In the genomic region with DNA sequence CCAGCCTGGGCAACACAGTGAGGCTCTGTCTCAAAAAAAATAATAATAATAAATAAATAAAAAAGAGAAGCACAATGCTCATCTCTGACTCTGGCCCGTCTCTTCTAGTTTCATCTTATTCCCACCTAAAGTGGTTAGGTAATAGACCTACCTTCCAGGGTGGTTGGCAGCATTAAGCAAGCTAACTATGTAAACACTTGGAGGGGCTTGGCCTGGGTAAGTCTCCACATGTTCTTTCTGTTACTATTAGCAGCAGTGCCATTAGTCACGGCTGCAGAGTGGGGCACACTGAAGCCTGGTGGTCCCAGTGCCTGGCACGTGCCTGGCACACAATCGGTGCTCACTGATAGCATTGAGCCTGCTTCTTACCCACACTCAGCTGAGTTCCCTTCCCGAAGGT, we compare ENCODE assay signal across 9 cellular contexts. TPM values are rescaled to one million over a fixed set of nuclear protein-coding genes. Genes with fewer than 3 reads are reported as not detected.
DNase-seq lines count a peak whose midpoint lies in the region; ATAC-seq lines count a peak whose summit lies in the region.
"Not testable (repeated sequence)": the region's sequence is repeated elsewhere in the genome, so short reads cannot be mapped to it uniquely, and the experiment has no call there.
"Had no signal": no experiment of that assay in that cellular context is flagged by ENCODE, and none has a peak within 500 bp of the region (broad histone marks: within the 10 kb centered on the region; RNA-seq: fewer than 3 reads in every experiment).

No MANE protein-coding gene starts in this region.

- ATAC-seq in activated CD8-positive, alpha-beta T cell treated with anti-CD3 and anti-CD28 coated beads, Interleukin-2, amount 10 ng/mL, durations not matched to agents 7 days and 5 days; activated T-cell treated with anti-CD3 and anti-CD28 coated beads, Interleukin-2, amount 50 U/mL, for 72 hours (replicated peaks in 1 of 2); activated naive CD8-positive, alpha-beta T cell treated with anti-CD3 and anti-CD28 coated beads, Interleukin-2, amount 10 ng/mL, durations not matched to agents 7 days and 5 days (ENCODE audit: low read depth); effector memory CD8-positive, alpha-beta T cell (replicated peaks); naive thymus-derived CD8-positive, alpha-beta T cell; stimulated activated naive CD8-positive, alpha-beta T cell treated with anti-CD3 and anti-CD28 coated beads, Interleukin-15, amount 100 ng/mL, for 72 hours: not testable (repeated sequence)

- CTCF ChIA-PET in CD8-positive, alpha-beta memory T cell (lab: Charles Lee): not testable (repeated sequence)
- CTCF ChIA-PET in activated CD8-positive, alpha-beta T cell treated with anti-CD3 and anti-CD28 coated beads, Interleukin-2, amount 10 ng/mL, durations not matched to agents 7 days and 5 days (lab: Charles Lee): interaction anchor here (0.6 to 1.7 kb wide), 2 partner anchors 25 to 34 kb away, joined by 3 to 4 read pairs; no protein-coding TSS in a partner anchor

- H3K9me3 Mint-ChIP-seq in CD8-positive, alpha-beta memory T cell; activated CD8-positive, alpha-beta T cell treated with anti-CD3 and anti-CD28 coated beads, Interleukin-2, amount 10 ng/mL, durations not matched to agents 7 days and 5 days (ENCODE audit: insufficient read depth); activated T-cell treated with anti-CD3 and anti-CD28 coated beads, Interleukin-2, amount 50 U/mL, for 72 hours; activated naive CD8-positive, alpha-beta T cell treated with anti-CD3 and anti-CD28 coated beads, Interleukin-2, amount 10 ng/mL, durations not matched to agents 7 days and 5 days; effector memory CD8-positive, alpha-beta T cell; naive thymus-derived CD8-positive, alpha-beta T cell; stimulated activated naive CD8-positive, alpha-beta T cell treated with anti-CD3 and anti-CD28 coated beads, Interleukin-15, amount 100 ng/mL, for 72 hours: not testable (repeated sequence)

- not testable (repeated sequence) for H3K4me3 ChIP-seq in CD8-positive, alpha-beta memory T cell (ENCODE audit: low read length)

- not testable (repeated sequence) for H3K36me3 ChIP-seq in CD8-positive, alpha-beta memory T cell (ENCODE audit: insufficient read depth, low read length)

- not testable (repeated sequence) for H3K4me1 ChIP-seq in CD8-positive, alpha-beta memory T cell (ENCODE audit: insufficient read depth, low read length)

- not testable (repeated sequence) for DNase-seq in CD8-positive, alpha-beta memory T cell; activated CD8-positive, alpha-beta T cell treated with anti-CD3 and anti-CD28 coated beads, Interleukin-2, amount 10 ng/mL, durations not matched to agents 7 days and 5 days; activated T-cell treated with anti-CD3 and anti-CD28 coated beads, Interleukin-2, amount 50 U/mL, for 72 hours; activated naive CD8-positive, alpha-beta T cell treated with anti-CD3 and anti-CD28 coated beads, Interleukin-2, amount 10 ng/mL, durations not matched to agents 7 days and 5 days; effector memory CD8-positive, alpha-beta T cell; naive thymus-derived CD8-positive, alpha-beta T cell; stimulated activated naive CD8-positive, alpha-beta T cell treated with anti-CD3 and anti-CD28 coated beads, Interleukin-15, amount 100 ng/mL, for 72 hours

- peaks cover 21 to 58% (median 31%) of the 10 kb centered on the region in 3 donors for H3K4me1 Mint-ChIP-seq in CD8-positive, alpha-beta memory T cell
- peaks cover 49% of the 10 kb centered on the region for H3K4me1 Mint-ChIP-seq in activated CD8-positive, alpha-beta T cell treated with anti-CD3 and anti-CD28 coated beads, Interleukin-2, amount 10 ng/mL, durations not matched to agents 7 days and 5 days (ENCODE audit: low read depth)
- not testable (repeated sequence) for H3K4me1 Mint-ChIP-seq in activated T-cell treated with anti-CD3 and anti-CD28 coated beads, Interleukin-2, amount 50 U/mL, for 72 hours (ENCODE audit: low read depth)
- peaks cover 28% of the 10 kb centered on the region for H3K4me1 Mint-ChIP-seq in activated naive CD8-positive, alpha-beta T cell treated with anti-CD3 and anti-CD28 coated beads, Interleukin-2, amount 10 ng/mL, durations not matched to agents 7 days and 5 days
- peaks cover 14 to 30% of the 10 kb centered on the region in 2 donors for H3K4me1 Mint-ChIP-seq in effector memory CD8-positive, alpha-beta T cell (ENCODE audit: low read depth in 2 of 2)
- H3K4me1 Mint-ChIP-seq in naive thymus-derived CD8-positive, alpha-beta T cell: peaks cover 11 to 47% (median 31%) of the 10 kb centered on the region in 4 donors
- H3K4me1 Mint-ChIP-seq in stimulated activated naive CD8-positive, alpha-beta T cell treated with anti-CD3 and anti-CD28 coated beads, Interleukin-15, amount 100 ng/mL, for 72 hours: peaks cover 58% of the 10 kb centered on the region

- not testable (repeated sequence) for H3K27ac ChIP-seq in CD8-positive, alpha-beta memory T cell (ENCODE audit: low read depth, low read length)

- POLR2A ChIA-PET in CD8-positive, alpha-beta memory T cell (lab: Charles Lee): not testable (repeated sequence)
- POLR2A ChIA-PET in activated CD8-positive, alpha-beta T cell treated with anti-CD3 and anti-CD28 coated beads, Interleukin-2, amount 10 ng/mL, durations not matched to agents 7 days and 5 days (lab: Charles Lee): interaction anchor here (0.9 to 1.5 kb wide), 2 partner anchors 32 to 48 kb away, joined by 3 to 5 read pairs; no protein-coding TSS in a partner anchor
- POLR2A ChIA-PET in activated naive CD8-positive, alpha-beta T cell treated with anti-CD3 and anti-CD28 coated beads, Interleukin-2, amount 10 ng/mL, durations not matched to agents 7 days and 5 days (lab: Charles Lee): interaction anchor here (1.0 to 1.6 kb wide), 2 partner anchors 32 to 67 kb away, joined by 3 to 4 read pairs; a partner anchor contains a TSS
- POLR2A ChIA-PET in naive thymus-derived CD8-positive, alpha-beta T cell (lab: Charles Lee): interaction anchor here (0.7 to 8.5 kb wide), 6 partner anchors 31 to 70 kb away, joined by 3 to 98 read pairs (median 4); no protein-coding TSS in a partner anchor

- peak overlapping the region in 7 of 8 donors; percentile 66 to 85 (median 77) for H3K27ac Mint-ChIP-seq in CD8-positive, alpha-beta memory T cell
- peak overlapping the region; percentile 82 for H3K27ac Mint-ChIP-seq in activated CD8-positive, alpha-beta T cell treated with anti-CD3 and anti-CD28 coated beads, Interleukin-2, amount 10 ng/mL, durations not matched to agents 7 days and 5 days
- not testable (repeated sequence) for H3K27ac Mint-ChIP-seq in activated T-cell treated with anti-CD3 and anti-CD28 coated beads, Interleukin-2, amount 50 U/mL, for 72 hours; effector memory CD8-positive, alpha-beta T cell
- H3K27ac Mint-ChIP-seq in activated naive CD8-positive, alpha-beta T cell treated with anti-CD3 and anti-CD28 coated beads, Interleukin-2, amount 10 ng/mL, durations not matched to agents 7 days and 5 days: peak overlapping the region; percentile 80
- peak overlapping the region; percentile 83 to 95 (median 91) for H3K27ac Mint-ChIP-seq in naive thymus-derived CD8-positive, alpha-beta T cell
- H3K27ac Mint-ChIP-seq in stimulated activated naive CD8-positive, alpha-beta T cell treated with anti-CD3 and anti-CD28 coated beads, Interleukin-15, amount 100 ng/mL, for 72 hours: peak overlapping the region; percentile 55 to 85

- H3K27me3 ChIP-seq in CD8-positive, alpha-beta memory T cell (ENCODE audit: insufficient read depth, low read length, poor library complexity, severe bottlenecking): not testable (repeated sequence)

- H3K4me3 Mint-ChIP-seq in CD8-positive, alpha-beta memory T cell: peak overlapping the region; percentile 59 to 90 (median 70)
- H3K4me3 Mint-ChIP-seq in activated CD8-positive, alpha-beta T cell treated with anti-CD3 and anti-CD28 coated beads, Interleukin-2, amount 10 ng/mL, durations not matched to agents 7 days and 5 days: peak overlapping the region; percentile 72
- peak overlapping the region; percentile 29 to 61 for H3K4me3 Mint-ChIP-seq in activated T-cell treated with anti-CD3 and anti-CD28 coated beads, Interleukin-2, amount 50 U/mL, for 72 hours
- peak overlapping the region; percentile 78 for H3K4me3 Mint-ChIP-seq in activated naive CD8-positive, alpha-beta T cell treated with anti-CD3 and anti-CD28 coated beads, Interleukin-2, amount 10 ng/mL, durations not matched to agents 7 days and 5 days
- H3K4me3 Mint-ChIP-seq in effector memory CD8-positive, alpha-beta T cell: peak overlapping the region; percentile 56 to 62
- H3K4me3 Mint-ChIP-seq in naive thymus-derived CD8-positive, alpha-beta T cell: peak overlapping the region; percentile 70 to 90 (median 84)
- H3K4me3 Mint-ChIP-seq in stimulated activated naive CD8-positive, alpha-beta T cell treated with anti-CD3 and anti-CD28 coated beads, Interleukin-15, amount 100 ng/mL, for 72 hours: peak overlapping the region; percentile 76 to 79

- H3K36me3 Mint-ChIP-seq in CD8-positive, alpha-beta memory T cell: peaks cover 0 to 57% (median 5%) of the 10 kb centered on the region in 3 donors
- peaks cover 55% of the 10 kb centered on the region for H3K36me3 Mint-ChIP-seq in activated CD8-positive, alpha-beta T cell treated with anti-CD3 and anti-CD28 coated beads, Interleukin-2, amount 10 ng/mL, durations not matched to agents 7 days and 5 days (ENCODE audit: low read depth)
- not testable (repeated sequence) for H3K36me3 Mint-ChIP-seq in activated T-cell treated with anti-CD3 and anti-CD28 coated beads, Interleukin-2, amount 50 U/mL, for 72 hours (ENCODE audit: insufficient read depth in 2 of 2)
- H3K36me3 Mint-ChIP-seq in activated naive CD8-positive, alpha-beta T cell treated with anti-CD3 and anti-CD28 coated beads, Interleukin-2, amount 10 ng/mL, durations not matched to agents 7 days and 5 days: peaks cover 18% of the 10 kb centered on the region
- peaks cover 20% of the 10 kb centered on the region for H3K36me3 Mint-ChIP-seq in effector memory CD8-positive, alpha-beta T cell (ENCODE audit: insufficient read depth)
- peaks cover 8 to 47% (median 9%) of the 10 kb centered on the region in 3 donors for H3K36me3 Mint-ChIP-seq in naive thymus-derived CD8-positive, alpha-beta T cell

- not testable (repeated sequence) for H3K9me3 ChIP-seq in CD8-positive, alpha-beta memory T cell (ENCODE audit: low read length)

- H3K27me3 Mint-ChIP-seq in CD8-positive, alpha-beta memory T cell; activated CD8-positive, alpha-beta T cell treated with anti-CD3 and anti-CD28 coated beads, Interleukin-2, amount 10 ng/mL, durations not matched to agents 7 days and 5 days (ENCODE audit: low read depth); activated T-cell treated with anti-CD3 and anti-CD28 coated beads, Interleukin-2, amount 50 U/mL, for 72 hours (ENCODE audit: low read depth); activated naive CD8-positive, alpha-beta T cell treated with anti-CD3 and anti-CD28 coated beads, Interleukin-2, amount 10 ng/mL, durations not matched to agents 7 days and 5 days; effector memory CD8-positive, alpha-beta T cell; naive thymus-derived CD8-positive, alpha-beta T cell; stimulated activated naive CD8-positive, alpha-beta T cell treated with anti-CD3 and anti-CD28 coated beads, Interleukin-15, amount 100 ng/mL, for 72 hours: not testable (repeated sequence)

RNA-seq across cellular contexts. Expression of a gene that starts 4.0 kb away (rescaled TPM):
- total RNA-seq in CD8-positive, alpha-beta memory T cell: 100 to 1,000 TPM; 259 to 273 TPM
- 908 TPM for polyA plus RNA-seq in CD8-positive, alpha-beta memory T cell
- 100 to 1,000 TPM; 423 to 439 TPM for total RNA-seq in activated CD8-positive, alpha-beta T cell treated with anti-CD3 and anti-CD28 coated beads, Interleukin-2, amount 10 ng/mL, durations not matched to agents 7 days and 5 days
- total RNA-seq in activated T-cell treated with anti-CD3 and anti-CD28 coated beads, Interleukin-2, amount 50 U/mL, for 72 hours: 10 to 100 TPM; 71.2 to 79.3 TPM
- 100 to 1,000 TPM; 475 to 483 TPM for total RNA-seq in activated naive CD8-positive, alpha-beta T cell treated with anti-CD3 and anti-CD28 coated beads, Interleukin-2, amount 10 ng/mL, durations not matched to agents 7 days and 5 days
- 100 to 1,000 TPM; 456 TPM for total RNA-seq in naive thymus-derived CD8-positive, alpha-beta T cell
- polyA plus RNA-seq in naive thymus-derived CD8-positive, alpha-beta T cell: 1,000 to 10,000 TPM; 2,040 to 2,487 (median 2,320) TPM
- total RNA-seq: HFFc6 had no signal
- polyA plus RNA-seq: A549 had no signal
